ENCODE assay signal across 9 cellular contexts in the genomic region with DNA sequence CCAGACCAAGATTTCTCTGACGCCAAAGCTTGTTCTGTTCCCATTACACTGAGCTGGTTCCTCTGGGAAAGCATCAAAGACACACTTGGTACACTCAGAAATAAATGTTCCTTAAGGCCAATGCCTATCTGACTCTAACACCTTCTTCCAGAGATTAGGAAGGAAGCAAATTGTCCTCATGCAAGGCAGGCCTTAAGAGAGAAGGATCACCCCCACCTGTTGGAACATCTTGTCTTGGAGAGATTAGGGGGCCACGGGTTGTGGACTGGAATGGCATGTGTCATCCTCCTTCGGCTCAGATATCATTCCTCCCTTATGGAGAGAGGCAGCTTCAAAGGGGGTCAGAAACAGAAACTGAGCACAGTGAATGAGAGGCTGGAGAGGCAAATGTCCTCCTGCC.
DNase-seq lines count a peak whose midpoint lies in the region; ATAC-seq lines count a peak whose summit lies in the region.
"Had no signal": no experiment of that assay in that cellular context is flagged by ENCODE, and none has a peak within 500 bp of the region (broad histone marks: within the 10 kb centered on the region; RNA-seq: fewer than 3 reads in every experiment).

No MANE protein-coding gene starts in this region.

- no peak for ATAC-seq in stimulated activated naive CD8-positive, alpha-beta T cell treated with anti-CD3 and anti-CD28 coated beads, Interleukin-15, Interleukin-2, amounts not matched to agents 100 U/mL and 50 U/mL, for 24 hours
- ATAC-seq in HG02970 (IDR thresholded peaks at IDR 0.05; ENCODE audit: low FRiP score, unreplicated experiment): no peak

- peak overlapping the region; percentile 95 for H3K27ac Mint-ChIP-seq in stimulated activated naive CD8-positive, alpha-beta T cell treated with anti-CD3 and anti-CD28 coated beads, Interleukin-15, Interleukin-2, amounts not matched to agents 100 ng/mL and 50 ng/mL, for 24 hours
- peak overlapping the region; percentile 98 for H3K27ac Mint-ChIP-seq in activated naive CD8-positive, alpha-beta T cell

- no peak for DNase-seq in stimulated activated naive CD8-positive, alpha-beta T cell treated with anti-CD3 and anti-CD28 coated beads, Interleukin-15, Interleukin-2, amounts not matched to agents 100 U/mL and 50 U/mL, for 24 hours
- DNase-seq in myocyte (ENCODE audit: low read depth): peak; percentile 59
- no peak for DNase-seq in SKM-1 (lab: John Stamatoyannopoulos, UW; ENCODE audit: unreplicated experiment)
- no peak for DNase-seq in SK-N-DZ (ENCODE audit: low spot score)
- DNase-seq in midbrain (lab: John Stamatoyannopoulos, UW): no peak
- DNase-seq: NCI-H1436 had no signal

- no peaks in the 10 kb centered on the region for H3K27me3 Mint-ChIP-seq in stimulated activated naive CD8-positive, alpha-beta T cell treated with anti-CD3 and anti-CD28 coated beads, Interleukin-15, Interleukin-2, amounts not matched to agents 100 ng/mL and 50 ng/mL, for 24 hours
- no peaks in the 10 kb centered on the region for H3K27me3 Mint-ChIP-seq in activated naive CD8-positive, alpha-beta T cell

- H3K4me3 Mint-ChIP-seq in stimulated activated naive CD8-positive, alpha-beta T cell treated with anti-CD3 and anti-CD28 coated beads, Interleukin-15, Interleukin-2, amounts not matched to agents 100 ng/mL and 50 ng/mL, for 24 hours: peak overlapping the region; percentile 75
- peak overlapping the region; percentile 82 for H3K4me3 Mint-ChIP-seq in activated naive CD8-positive, alpha-beta T cell

- peaks cover 18% of the 10 kb centered on the region for H3K36me3 Mint-ChIP-seq in stimulated activated naive CD8-positive, alpha-beta T cell treated with anti-CD3 and anti-CD28 coated beads, Interleukin-15, Interleukin-2, amounts not matched to agents 100 ng/mL and 50 ng/mL, for 24 hours (ENCODE audit: low read depth)
- H3K36me3 Mint-ChIP-seq in activated naive CD8-positive, alpha-beta T cell: no peaks in the 10 kb centered on the region

- no peaks in the 10 kb centered on the region for H3K9me3 Mint-ChIP-seq in stimulated activated naive CD8-positive, alpha-beta T cell treated with anti-CD3 and anti-CD28 coated beads, Interleukin-15, Interleukin-2, amounts not matched to agents 100 ng/mL and 50 ng/mL, for 24 hours
- no peaks in the 10 kb centered on the region for H3K9me3 Mint-ChIP-seq in activated naive CD8-positive, alpha-beta T cell (ENCODE audit: low read depth)

- H3K4me1 Mint-ChIP-seq in stimulated activated naive CD8-positive, alpha-beta T cell treated with anti-CD3 and anti-CD28 coated beads, Interleukin-15, Interleukin-2, amounts not matched to agents 100 ng/mL and 50 ng/mL, for 24 hours (ENCODE audit: low read depth): peaks cover 100% of the 10 kb centered on the region
- peaks cover 99% of the 10 kb centered on the region for H3K4me1 Mint-ChIP-seq in activated naive CD8-positive, alpha-beta T cell (ENCODE audit: low read depth)
